ENCODE assay signal across 1 cellular context in the genomic region with DNA sequence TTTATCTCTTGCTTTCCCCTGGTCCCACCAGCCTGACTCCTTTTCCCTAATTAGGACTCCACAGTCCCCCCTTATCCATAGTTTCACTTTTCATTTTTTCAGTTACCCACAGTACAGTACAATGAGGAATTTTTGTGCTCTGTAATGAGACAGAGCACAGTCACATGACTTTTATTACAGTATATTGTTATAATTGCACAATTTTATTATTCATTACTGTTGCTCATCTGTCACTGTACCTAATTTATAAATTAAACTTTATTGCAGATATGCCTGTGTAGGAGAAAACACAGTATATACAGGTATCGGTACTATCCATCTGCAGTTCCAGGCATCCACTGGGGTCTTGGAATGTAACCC.
TF ChIP-seq lines count a peak whose summit lies in the region.

No MANE protein-coding gene starts in this region.

TF ChIP-seq in HCT116, 20 proteins besides CTCF, POLR2A, EP300 and RAD21 (continued from another document):
- TF ChIP-seq, protein P1, sequence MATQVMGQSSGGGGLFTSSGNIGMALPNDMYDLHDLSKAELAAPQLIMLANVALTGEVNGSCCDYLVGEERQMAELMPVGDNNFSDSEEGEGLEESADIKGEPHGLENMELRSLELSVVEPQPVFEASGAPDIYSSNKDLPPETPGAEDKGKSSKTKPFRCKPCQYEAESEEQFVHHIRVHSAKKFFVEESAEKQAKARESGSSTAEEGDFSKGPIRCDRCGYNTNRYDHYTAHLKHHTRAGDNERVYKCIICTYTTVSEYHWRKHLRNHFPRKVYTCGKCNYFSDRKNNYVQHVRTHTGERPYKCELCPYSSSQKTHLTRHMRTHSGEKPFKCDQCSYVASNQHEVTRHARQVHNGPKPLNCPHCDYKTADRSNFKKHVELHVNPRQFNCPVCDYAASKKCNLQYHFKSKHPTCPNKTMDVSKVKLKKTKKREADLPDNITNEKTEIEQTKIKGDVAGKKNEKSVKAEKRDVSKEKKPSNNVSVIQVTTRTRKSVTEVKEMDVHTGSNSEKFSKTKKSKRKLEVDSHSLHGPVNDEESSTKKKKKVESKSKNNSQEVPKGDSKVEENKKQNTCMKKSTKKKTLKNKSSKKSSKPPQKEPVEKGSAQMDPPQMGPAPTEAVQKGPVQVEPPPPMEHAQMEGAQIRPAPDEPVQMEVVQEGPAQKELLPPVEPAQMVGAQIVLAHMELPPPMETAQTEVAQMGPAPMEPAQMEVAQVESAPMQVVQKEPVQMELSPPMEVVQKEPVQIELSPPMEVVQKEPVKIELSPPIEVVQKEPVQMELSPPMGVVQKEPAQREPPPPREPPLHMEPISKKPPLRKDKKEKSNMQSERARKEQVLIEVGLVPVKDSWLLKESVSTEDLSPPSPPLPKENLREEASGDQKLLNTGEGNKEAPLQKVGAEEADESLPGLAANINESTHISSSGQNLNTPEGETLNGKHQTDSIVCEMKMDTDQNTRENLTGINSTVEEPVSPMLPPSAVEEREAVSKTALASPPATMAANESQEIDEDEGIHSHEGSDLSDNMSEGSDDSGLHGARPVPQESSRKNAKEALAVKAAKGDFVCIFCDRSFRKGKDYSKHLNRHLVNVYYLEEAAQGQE (IDR thresholded peaks at IDR 0.05; ENCODE audit: low read depth): no peak
- TF ChIP-seq, protein P2, sequence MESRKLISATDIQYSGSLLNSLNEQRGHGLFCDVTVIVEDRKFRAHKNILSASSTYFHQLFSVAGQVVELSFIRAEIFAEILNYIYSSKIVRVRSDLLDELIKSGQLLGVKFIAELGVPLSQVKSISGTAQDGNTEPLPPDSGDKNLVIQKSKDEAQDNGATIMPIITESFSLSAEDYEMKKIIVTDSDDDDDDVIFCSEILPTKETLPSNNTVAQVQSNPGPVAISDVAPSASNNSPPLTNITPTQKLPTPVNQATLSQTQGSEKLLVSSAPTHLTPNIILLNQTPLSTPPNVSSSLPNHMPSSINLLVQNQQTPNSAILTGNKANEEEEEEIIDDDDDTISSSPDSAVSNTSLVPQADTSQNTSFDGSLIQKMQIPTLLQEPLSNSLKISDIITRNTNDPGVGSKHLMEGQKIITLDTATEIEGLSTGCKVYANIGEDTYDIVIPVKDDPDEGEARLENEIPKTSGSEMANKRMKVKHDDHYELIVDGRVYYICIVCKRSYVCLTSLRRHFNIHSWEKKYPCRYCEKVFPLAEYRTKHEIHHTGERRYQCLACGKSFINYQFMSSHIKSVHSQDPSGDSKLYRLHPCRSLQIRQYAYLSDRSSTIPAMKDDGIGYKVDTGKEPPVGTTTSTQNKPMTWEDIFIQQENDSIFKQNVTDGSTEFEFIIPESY (IDR thresholded peaks at IDR 0.05; ENCODE audit: extremely low read depth, insufficient replicate concordance, low read length): no peak
- TF ChIP-seq SRF (IDR thresholded peaks at IDR 0.05; ENCODE audit: low read depth) (no peak), TCF7L2 (IDR thresholded peaks at IDR 0.05; ENCODE audit: borderline replicate concordance, extremely low read depth, insufficient read depth, insufficient read length) (no peak), EGR1 (IDR thresholded peaks at IDR 0.05; ENCODE audit: low read depth) (no peak), YY1 (IDR thresholded peaks at IDR 0.05; ENCODE audit: extremely low read depth, insufficient replicate concordance, low read depth, low read length) (no peak), EZH2 (IDR thresholded peaks at IDR 0.05) (no peak), EZH2phosphoT487 (IDR thresholded peaks at IDR 0.05; ENCODE audit: borderline replicate concordance) (no peak), ZFX (IDR thresholded peaks at IDR 0.05) (no peak), SP1 (IDR thresholded peaks at IDR 0.05; ENCODE audit: low read depth) (no peak)
